Comparison of ENCODE assay signal across 20 cellular contexts in the genomic region with DNA sequence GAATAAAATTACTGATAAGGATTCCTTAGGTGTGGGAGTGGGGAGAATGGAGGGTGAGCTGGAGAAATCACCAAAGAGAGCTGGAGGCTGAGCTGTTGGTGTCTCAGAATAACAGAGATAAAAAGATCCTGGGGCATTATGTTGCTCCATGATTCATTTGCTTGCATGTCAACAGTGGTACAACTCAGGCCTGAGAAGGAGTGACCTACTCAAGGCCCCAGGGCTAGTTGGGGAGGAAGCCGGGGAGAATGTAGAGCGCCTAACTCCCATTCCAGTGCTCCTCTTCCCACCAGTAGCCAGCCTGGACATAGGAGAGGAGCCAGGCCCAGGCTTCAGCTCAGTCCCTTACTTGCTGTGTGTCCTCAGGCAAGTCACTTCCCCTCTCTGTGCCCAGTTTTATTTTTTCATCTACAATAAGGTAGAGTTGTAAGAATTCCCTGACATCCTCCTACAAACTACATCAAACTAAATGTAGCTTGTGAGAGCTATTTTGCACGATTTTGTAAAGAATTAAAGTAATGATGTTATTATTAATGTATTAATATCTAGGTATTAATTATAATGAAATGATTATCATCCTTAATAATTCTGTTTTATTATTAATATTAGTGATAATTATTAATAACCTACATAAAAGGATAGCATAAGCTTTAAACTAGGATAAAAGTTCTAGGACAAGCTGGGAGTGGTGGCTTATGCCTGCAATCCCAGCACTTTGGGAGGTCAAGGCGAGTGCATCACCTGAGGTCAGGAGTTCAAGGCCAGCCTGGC.
"Had no signal": no experiment of that assay in that cellular context is flagged by ENCODE, and none has a peak within 500 bp of the region (broad histone marks: within the 10 kb centered on the region; RNA-seq: fewer than 3 reads in every experiment).

No MANE protein-coding gene starts in this region.

- H3K27ac ChIP-seq: colonic mucosa, epithelial cell of prostate, esophagus muscularis mucosa, gastrocnemius medialis, heart right ventricle, neutrophil, sigmoid colon, skin epidermis, thoracic aorta, transverse colon had no signal

- H3K36me3 ChIP-seq: colonic mucosa, esophagus muscularis mucosa, gastrocnemius medialis, heart right ventricle, neutrophil, sigmoid colon, thoracic aorta, transverse colon had no signal

- H3K27me3 ChIP-seq: colonic mucosa, esophagus muscularis mucosa, gastrocnemius medialis, sigmoid colon, transverse colon had no signal

- H3K4me3 ChIP-seq: colonic mucosa, esophagus muscularis mucosa, gastrocnemius medialis, heart right ventricle, sigmoid colon, skin epidermis, thoracic aorta, transverse colon had no signal

- ATAC-seq: gastrocnemius medialis; heart right ventricle; stimulated activated naive B cell treated with anti-CD40 and anti-IgM and Interleukin-4, amounts not matched to agents 10 μg/mL and 1 μg/mL and 100 μg/mL, for 72 hours; stimulated activated naive CD8-positive, alpha-beta T cell treated with anti-CD3 and anti-CD28 coated beads, Interleukin-15, amount 100 ng/mL, for 72 hours had no signal

- H3K9me3 ChIP-seq: colonic mucosa, esophagus muscularis mucosa, gastrocnemius medialis, neutrophil, sigmoid colon, thoracic aorta, transverse colon had no signal

- DNase-seq: colonic mucosa; effector CD8-positive, alpha-beta T cell; gastrocnemius medialis; heart right ventricle; hypothalamus; kidney glomerular epithelial cell; mesendoderm; naive B cell; nephron progenitor cell; sigmoid colon; stimulated activated CD4-positive, alpha-beta T cell treated with anti-CD3 and anti-CD28 coated beads, Interleukin-2, amount 100 ng/mL, for 24 hours; stimulated activated CD4-positive, alpha-beta T cell treated with anti-CD3 and anti-CD28 coated beads, Interleukin-4, amount 100 ng/mL, for 4 hours; stimulated activated naive B cell treated with anti-CD40 and anti-IgM and Interleukin-4, amounts not matched to agents 10 μg/mL and 1 μg/mL and 100 μg/mL, for 72 hours; stimulated activated naive CD8-positive, alpha-beta T cell treated with anti-CD3 and anti-CD28 coated beads, Interleukin-15, amount 100 ng/mL, for 72 hours; transverse colon had no signal

- H3K4me1 ChIP-seq: colonic mucosa, gastrocnemius medialis, transverse colon had no signal
